Comparison of ENCODE assay signal across 20 cellular contexts in genomic region chr6:95413789-95414188, GRCh38.
A peak's percentile ranks its signal among the peaks of the same experiment; 100 is the strongest.
DNase-seq lines count a peak whose midpoint lies in the region; ATAC-seq, FAIRE-seq and TF ChIP-seq lines count a peak whose summit lies in the region.
"Had no signal": no experiment of that assay in that cellular context is flagged by ENCODE, and none has a peak within 500 bp of the region (broad histone marks: within the 10 kb centered on the region; RNA-seq: fewer than 3 reads in every experiment).

No MANE protein-coding gene starts in this region.

- H3K36me3 Mint-ChIP-seq in GM23338 (ENCODE audit: low read depth) (no peaks in the 10 kb centered on the region; the same call in 2 of the 3 replicates), type B pancreatic cell (no peaks in the 10 kb centered on the region), endothelial cell (ENCODE audit: low read depth, unreplicated experiment) (no peaks in the 10 kb centered on the region)
- H3K36me3 Mint-ChIP-seq: CD4-positive, alpha-beta memory T cell had no signal

- peak; percentile 38; the same call in 1 of the 3 replicates for ATAC-seq in GM23338

- TF ChIP-seq POLR2A in H1 (IDR thresholded peaks at IDR 0.05; ENCODE audit: control extremely low read depth in 1 of 2, low read depth in 2 of 2, low read length in 2 of 2) (no peak), lower leg skin (IDR thresholded peaks at IDR 0.05) (no peak)

- no peak overlapping the region for H3K27ac ChIP-seq in GM23338 (ENCODE audit: low read depth)
- no peak overlapping the region for H3K27ac ChIP-seq in H1 (ENCODE audit: low read depth, low read length)
- H3K27ac ChIP-seq: BLaER1, SK-N-MC had no signal

- no peaks in the 10 kb centered on the region; the same call in 1 of the 3 replicates for H3K4me1 Mint-ChIP-seq in GM23338
- no peaks in the 10 kb centered on the region for H3K4me1 Mint-ChIP-seq in type B pancreatic cell (ENCODE audit: unreplicated experiment)
- H3K4me1 Mint-ChIP-seq in endothelial cell (ENCODE audit: unreplicated experiment), result no peaks in the 10 kb centered on the region
- H3K4me1 Mint-ChIP-seq: CD4-positive, alpha-beta memory T cell had no signal

- no peaks in the 10 kb centered on the region for H3K9me3 ChIP-seq in H1 (ENCODE audit: insufficient read depth in 2 of 2, low read depth in 1 of 2, low read length in 1 of 2)
- H3K9me3 ChIP-seq: BLaER1 had no signal

- H3K9ac ChIP-seq in H1 (replicated peaks in 1 of 4; ENCODE audit: extremely low read depth in 1 of 4, low read depth in 3 of 4, low read length in 3 of 4), result no peak overlapping the region
- H3K9ac ChIP-seq: BLaER1 had no signal

- H3K9me3 Mint-ChIP-seq in GM23338 (no peaks in the 10 kb centered on the region), type B pancreatic cell (no peaks in the 10 kb centered on the region), endothelial cell (ENCODE audit: unreplicated experiment) (no peaks in the 10 kb centered on the region)
- H3K9me3 Mint-ChIP-seq: H9 had no signal

- CTCF ChIA-PET in H1 (lab: Charles Lee; ENCODE audit: partially characterized antibody), result interaction anchor here (0.9 to 1.3 kb wide), 2 partner anchors 21 to 40 kb away, joined by 3 read pairs; no protein-coding TSS in a partner anchor

- H2AK5ac ChIP-seq in H1 (ENCODE audit: low read depth, low read length), result no peak overlapping the region

- WGBS in H1 (ENCODE audit: extremely low coverage in 1 of 2, insufficient coverage in 1 of 2, insufficient read length in 1 of 2, insufficient replicate concordance in 2 of 2, low coverage in 1 of 2, low lambda C conversion rate in 2 of 2, missing lambda C conversion rate in 1 of 2), 2 experiments, result 76% methylated on average over 2 of the region's 2 CpGs; no CpG with 5 or more reads in 1 of the 2 experiments
- WGBS in lower leg skin, 2 donors, result 60 to 73% methylated on average over 2 of the region's 2 CpGs

- no peaks in the 10 kb centered on the region for H3K4me1 ChIP-seq in GM23338 (ENCODE audit: insufficient read depth)
- no peaks in the 10 kb centered on the region for H3K4me1 ChIP-seq in H1 (replicated peaks in 1 of 4; ENCODE audit: control insufficient read depth in 3 of 4, insufficient read depth in 4 of 4, low read length in 3 of 4)
- H3K4me1 ChIP-seq: BLaER1 had no signal

- H4K91ac ChIP-seq in H1 (replicated peaks; ENCODE audit: insufficient read length, low read length), result no peak overlapping the region

- 0 out of 4 replicates have a peak, but pooled peaks of 1 of the 2 experiments have one; percentile 23 for TF ChIP-seq CTCF in GM23338 (conservative IDR thresholded peaks at IDR 0.05; ENCODE audit: low read depth in 2 of 2)
- TF ChIP-seq CTCF in H1 (IDR thresholded peaks at IDR 0.05; ENCODE audit: control extremely low read depth in 1 of 3, insufficient read depth in 1 of 3, low read depth in 1 of 3, low read length in 3 of 3), result no peak
- TF ChIP-seq CTCF in type B pancreatic cell (conservative IDR thresholded peaks at IDR 0.05), result peak; percentile 33
- no peak for TF ChIP-seq CTCF in endothelial cell (IDR thresholded peaks at IDR 0.05; ENCODE audit: unreplicated experiment)
- no peak for TF ChIP-seq CTCF in lower leg skin (IDR thresholded peaks at IDR 0.05)

- no peak overlapping the region for H3K14ac ChIP-seq in H1 (ENCODE audit: insufficient read length)

- no peaks in the 10 kb centered on the region for H3K79me1 ChIP-seq in H1 (ENCODE audit: low read depth, low read length)

- H3K27me3 Mint-ChIP-seq in GM23338 (ENCODE audit: insufficient read depth, low read depth, poor library complexity) (no peaks in the 10 kb centered on the region), type B pancreatic cell (no peaks in the 10 kb centered on the region), endothelial cell (ENCODE audit: unreplicated experiment) (no peaks in the 10 kb centered on the region)

- DNase-seq in GM23338 (ENCODE audit: low spot score) (peak; percentile 52), NAMALWA (ENCODE audit: low spot score) (peak; percentile 13), H1 (ENCODE audit: low read depth in 1 of 2, low spot score in 2 of 2) (no peak), type B pancreatic cell (ENCODE audit: extremely low spot score, unreplicated experiment) (no peak), endothelial cell (ENCODE audit: low spot score) (no peak), COLO668 (lab: John Stamatoyannopoulos, UW; ENCODE audit: unreplicated experiment) (no peak), lower leg skin (ENCODE audit: low spot score in 2 of 2) (no peak)
- DNase-seq: CD4-positive, alpha-beta memory T cell; DMS53; GDM1; H9; KG1; NCI-H1417; NCI-H1694 treated with DMSO at 0.1 percent for 48 hours; NCI-H2081 treated with DMSO at 0.1 percent for 48 hours; NCI-H2171 treated with DMSO at 0.1 percent for 48 hours; NCI-H524 treated with DMSO at 0.1 percent for 48 hours; Right ventricle myocardium superior had no signal

- no peaks in the 10 kb centered on the region for H4K20me1 ChIP-seq in GM23338 (replicated peaks; ENCODE audit: insufficient read depth)
- no peaks in the 10 kb centered on the region for H4K20me1 ChIP-seq in H1 (replicated peaks in 1 of 2; ENCODE audit: control insufficient read depth in 1 of 2, insufficient read depth in 2 of 2, low read length in 2 of 2)
- H4K20me1 ChIP-seq: BLaER1 had no signal

- H3K27me3 ChIP-seq in GM23338 (ENCODE audit: insufficient read depth) (no peaks in the 10 kb centered on the region), H1 (replicated peaks in 1 of 4; ENCODE audit: control insufficient read depth in 3 of 4, extremely low read depth in 1 of 4, insufficient read depth in 3 of 4, low read length in 3 of 4) (peaks cover 0 to 1% (median 0%) of the 10 kb centered on the region in 4 experiments; a peak in 1 of 7 replicates)
- H3K27me3 ChIP-seq: BLaER1 had no signal

- no peaks in the 10 kb centered on the region for H3K9me2 ChIP-seq in GM23338 (ENCODE audit: insufficient read depth)

- no peak overlapping the region for H2AFZ ChIP-seq in GM23338
- H2AFZ ChIP-seq in H1 (ENCODE audit: low read length), result peak overlapping the region; percentile 74; the same call in 1 of the 2 replicates

- H3K23ac ChIP-seq in H1 (ENCODE audit: insufficient read length), result no peak overlapping the region

- H3K79me2 ChIP-seq in GM23338 (replicated peaks; ENCODE audit: insufficient read depth) (no peaks in the 10 kb centered on the region), H1 (ENCODE audit: control insufficient read depth in 1 of 2, insufficient read depth in 2 of 2, low read length in 2 of 2) (no peaks in the 10 kb centered on the region)

- H3K4me3 ChIP-seq in GM23338, result no peak overlapping the region
- no peak overlapping the region for H3K4me3 ChIP-seq in H1 (ENCODE audit: extremely low read depth in 1 of 4, insufficient read depth in 2 of 4, low read depth in 3 of 4, low read length in 4 of 4)
- H3K4me3 ChIP-seq in lower leg skin (ENCODE audit: low read depth, poor library complexity, severe bottlenecking), result no peak overlapping the region
- H3K4me3 ChIP-seq: BLaER1, SK-N-MC had no signal

- H2BK120ac ChIP-seq in H1 (replicated peaks; ENCODE audit: low read depth, low read length), result no peak overlapping the region

- no peaks in the 10 kb centered on the region for H3K36me3 ChIP-seq in GM23338 (ENCODE audit: insufficient read depth)
- no peaks in the 10 kb centered on the region for H3K36me3 ChIP-seq in H1 (ENCODE audit: control insufficient read depth in 2 of 4, insufficient read depth in 4 of 4, low read length in 3 of 4)
- H3K36me3 ChIP-seq: BLaER1 had no signal

- no peak overlapping the region for H2BK15ac ChIP-seq in H1 (ENCODE audit: low read length)

- H2BK12ac ChIP-seq in H1 (ENCODE audit: low read depth, low read length), result no peak overlapping the region

- no peak overlapping the region for H3K18ac ChIP-seq in H1 (ENCODE audit: extremely low read depth, low read length)

- no peak overlapping the region for H2BK5ac ChIP-seq in H1 (ENCODE audit: low read depth, low read length)

- no peaks in the 10 kb centered on the region for H3K23me2 ChIP-seq in H1 (ENCODE audit: low read depth, low read length)

- POLR2A ChIA-PET in H1 (lab: Charles Lee; ENCODE audit: partially characterized antibody), result no interaction called here

- no peak overlapping the region for H3K4ac ChIP-seq in H1 (replicated peaks; ENCODE audit: insufficient read length, low read depth, low read length)

- H3K4me2 ChIP-seq in GM23338 (no peak overlapping the region), H1 (ENCODE audit: insufficient read depth in 1 of 2, low read depth in 2 of 2, low read length in 2 of 2) (no peak overlapping the region)
- H3K4me2 ChIP-seq: BLaER1 had no signal

- no peaks in the 10 kb centered on the region for H3F3A ChIP-seq in GM23338 (replicated peaks; ENCODE audit: low read depth)

- peak; percentile 63 for FAIRE-seq in H1 (lab: Jason Lieb, UNC)

- H3K56ac ChIP-seq in H1 (replicated peaks; ENCODE audit: insufficient read length, low read depth, low read length), result no peak overlapping the region

- H4K5ac ChIP-seq in H1 (ENCODE audit: insufficient read length, low read depth, low read length), result no peak overlapping the region

- no peak overlapping the region for H3K4me3 Mint-ChIP-seq in GM23338
- no peak overlapping the region for H3K4me3 Mint-ChIP-seq in type B pancreatic cell
- H3K4me3 Mint-ChIP-seq in endothelial cell (ENCODE audit: unreplicated experiment), result no peak overlapping the region
- H3K4me3 Mint-ChIP-seq: CD4-positive, alpha-beta memory T cell; H9 had no signal

- 0 out of 4 replicates have a peak, but pooled peaks of 1 of the 2 experiments have one; percentile 7 for TF ChIP-seq RAD21 in H1 (IDR thresholded peaks at IDR 0.05 in 1 of 2, conservative IDR thresholded peaks at IDR 0.05 in 1 of 2; ENCODE audit: low read depth in 2 of 2, low read length in 2 of 2)

- H3K27ac Mint-ChIP-seq in GM23338 (no peak overlapping the region), type B pancreatic cell (no peak overlapping the region), endothelial cell (ENCODE audit: unreplicated experiment) (no peak overlapping the region)
- H3K27ac Mint-ChIP-seq: CD4-positive, alpha-beta memory T cell; H9 had no signal

- no peak overlapping the region for H2BK20ac ChIP-seq in H1 (ENCODE audit: low read length)

- H4K8ac ChIP-seq in H1 (ENCODE audit: extremely low read depth, insufficient read depth, low read length), result no peak overlapping the region

- no peak for TF ChIP-seq EP300 in H1 (IDR thresholded peaks at IDR 0.05; ENCODE audit: borderline replicate concordance in 1 of 2, low read depth in 2 of 2, low read length in 2 of 2)

- intact Hi-C loops in lower leg skin (cut with DNase I; ENCODE audit: low total_unique reads), result no loop called here

TF ChIP-seq in GM23338, 12 proteins besides CTCF, POLR2A, EP300 and RAD21 (continues in another document):
- TF ChIP-seq NANOG (IDR thresholded peaks at IDR 0.05; ENCODE audit: borderline replicate concordance), result no peak
- no peak for TF ChIP-seq STAT1 (IDR thresholded peaks at IDR 0.05; ENCODE audit: unreplicated experiment)

TF ChIP-seq in H1, 55 proteins besides CTCF, POLR2A, EP300 and RAD21 (continues in another document):
- no peak for TF ChIP-seq USF2 (IDR thresholded peaks at IDR 0.05; ENCODE audit: low read length)

Comparison
In these comparisons a context has a peak if more than half of its experiments do, and no peak if none do; other contexts are left out.
1. DNase-seq: peak in GM23338 (single experiment) and NAMALWA (single experiment); none in H1 (0 of 2), type B pancreatic cell (single experiment), endothelial cell (single experiment), COLO668 (single experiment) and lower leg skin (0 of 2).